Comparison of ENCODE assay signal across 2 cellular contexts in the genomic region with DNA sequence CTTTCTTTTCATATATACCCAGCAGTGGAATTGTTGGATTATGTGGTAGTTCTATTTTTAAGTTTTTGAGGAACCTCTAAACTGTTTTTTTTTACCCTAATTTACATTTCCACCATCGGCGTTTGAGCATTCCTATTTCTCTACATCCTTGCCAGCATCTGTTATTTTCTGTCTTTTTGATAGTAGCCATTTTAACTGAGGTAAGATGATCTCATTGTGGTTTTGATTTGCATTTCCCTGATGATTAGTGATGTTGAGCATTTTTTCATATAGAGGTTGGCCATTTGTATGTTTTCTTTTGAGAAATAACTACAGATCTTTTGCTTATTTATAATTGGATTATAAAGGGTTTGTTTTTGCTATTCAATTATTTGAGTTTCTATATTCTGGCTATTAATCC.
TF ChIP-seq lines count a peak whose summit lies in the region.

No MANE protein-coding gene starts in this region.

TF ChIP-seq in IMR-90, 13 proteins besides CTCF, POLR2A, EP300 and RAD21 (continued from another document):
- no peak for TF ChIP-seq MAZ (IDR thresholded peaks at IDR 0.05; ENCODE audit: borderline replicate concordance, low read depth, low read length)
- TF ChIP-seq, protein P1, sequence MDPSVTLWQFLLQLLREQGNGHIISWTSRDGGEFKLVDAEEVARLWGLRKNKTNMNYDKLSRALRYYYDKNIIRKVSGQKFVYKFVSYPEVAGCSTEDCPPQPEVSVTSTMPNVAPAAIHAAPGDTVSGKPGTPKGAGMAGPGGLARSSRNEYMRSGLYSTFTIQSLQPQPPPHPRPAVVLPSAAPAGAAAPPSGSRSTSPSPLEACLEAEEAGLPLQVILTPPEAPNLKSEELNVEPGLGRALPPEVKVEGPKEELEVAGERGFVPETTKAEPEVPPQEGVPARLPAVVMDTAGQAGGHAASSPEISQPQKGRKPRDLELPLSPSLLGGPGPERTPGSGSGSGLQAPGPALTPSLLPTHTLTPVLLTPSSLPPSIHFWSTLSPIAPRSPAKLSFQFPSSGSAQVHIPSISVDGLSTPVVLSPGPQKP (IDR thresholded peaks at IDR 0.05; ENCODE audit: borderline replicate concordance, low read depth, low read length): no peak
- TF ChIP-seq CHD1 (IDR thresholded peaks at IDR 0.05; ENCODE audit: low read depth, low read length): no peak
- no peak for TF ChIP-seq BHLHE40 (IDR thresholded peaks at IDR 0.05; ENCODE audit: low read depth, low read length)
- TF ChIP-seq MAFK (IDR thresholded peaks at IDR 0.05; ENCODE audit: low read depth, low read length): no peak
- TF ChIP-seq NFE2L2 (IDR thresholded peaks at IDR 0.05; ENCODE audit: low read depth, low read length): no peak
- TF ChIP-seq SMC3 (IDR thresholded peaks at IDR 0.05; ENCODE audit: low read depth, low read length): no peak
- TF ChIP-seq RFX5 (IDR thresholded peaks at IDR 0.05; ENCODE audit: low read depth, low read length): no peak
- TF ChIP-seq USF2 (IDR thresholded peaks at IDR 0.05; ENCODE audit: low read depth, low read length): no peak
- no peak for TF ChIP-seq FOS (IDR thresholded peaks at IDR 0.05; ENCODE audit: low read depth, low read length)

TF ChIP-seq in HepG2, 621 proteins besides CTCF, POLR2A, EP300 and RAD21:
- TF ChIP-seq, protein P2, sequence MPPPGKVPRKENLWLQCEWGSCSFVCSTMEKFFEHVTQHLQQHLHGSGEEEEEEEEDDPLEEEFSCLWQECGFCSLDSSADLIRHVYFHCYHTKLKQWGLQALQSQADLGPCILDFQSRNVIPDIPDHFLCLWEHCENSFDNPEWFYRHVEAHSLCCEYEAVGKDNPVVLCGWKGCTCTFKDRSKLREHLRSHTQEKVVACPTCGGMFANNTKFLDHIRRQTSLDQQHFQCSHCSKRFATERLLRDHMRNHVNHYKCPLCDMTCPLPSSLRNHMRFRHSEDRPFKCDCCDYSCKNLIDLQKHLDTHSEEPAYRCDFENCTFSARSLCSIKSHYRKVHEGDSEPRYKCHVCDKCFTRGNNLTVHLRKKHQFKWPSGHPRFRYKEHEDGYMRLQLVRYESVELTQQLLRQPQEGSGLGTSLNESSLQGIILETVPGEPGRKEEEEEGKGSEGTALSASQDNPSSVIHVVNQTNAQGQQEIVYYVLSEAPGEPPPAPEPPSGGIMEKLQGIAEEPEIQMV (CRISPR knock-in tag; IDR thresholded peaks at IDR 0.05; ENCODE audit: low read depth): no peak
- TF ChIP-seq SP140L (CRISPR knock-in tag; IDR thresholded peaks at IDR 0.05; ENCODE audit: borderline replicate concordance): no peak
